Comparison of ENCODE assay signal across 19 cellular contexts in genomic region chr3:194784341-194784740, GRCh38.
A peak's percentile ranks its signal among the peaks of the same experiment; 100 is the strongest.
DNase-seq lines count a peak whose midpoint lies in the region; ATAC-seq and TF ChIP-seq lines count a peak whose summit lies in the region.
"Had no signal": no experiment of that assay in that cellular context is flagged by ENCODE, and none has a peak within 500 bp of the region (broad histone marks: within the 10 kb centered on the region; RNA-seq: fewer than 3 reads in every experiment).

No MANE protein-coding gene starts in this region.

- H3K4me1 ChIP-seq in heart left ventricle (peaks cover 0 to 37% (median 20%) of the 10 kb centered on the region in 12 donors), vagina (peaks cover 7% of the 10 kb centered on the region)
- H3K4me1 ChIP-seq: A549 had no signal

- H3K27ac ChIP-seq in heart left ventricle, result no peak overlapping the region
- no peak overlapping the region for H3K27ac ChIP-seq in vagina
- H3K27ac ChIP-seq: 22Rv1, A549, C4-2B had no signal

- TF ChIP-seq POLR2A in heart left ventricle (IDR thresholded peaks at IDR 0.05) (no peak), vagina (IDR thresholded peaks at IDR 0.05) (no peak)

- H3K27ac Mint-ChIP-seq in dendritic cell treated with granulocyte-macrophage colony-stimulating factor and Interleukin-4, amounts not matched to agents 40 ng/mL and 50 ng/mL, for 4 days, result peak overlapping the region; percentile 89
- H3K27ac Mint-ChIP-seq in nephron progenitor cell, result peak overlapping the region; percentile 83
- no peak overlapping the region for H3K27ac Mint-ChIP-seq in activated CD4-positive, alpha-beta T cell treated with anti-CD3 and anti-CD28 coated beads, Interleukin-2, amount 10 ng/mL, durations not matched to agents 7 days and 5 days
- H3K27ac Mint-ChIP-seq: B cell; CD4-positive, alpha-beta T cell; CD8-positive, alpha-beta T cell had no signal

- POLR2A ChIA-PET in activated CD4-positive, alpha-beta T cell treated with anti-CD3 and anti-CD28 coated beads, Interleukin-2, amount 10 ng/mL, durations not matched to agents 7 days and 5 days (lab: Charles Lee), result no interaction called here

- H3K36me3 ChIP-seq in heart left ventricle, result no peaks in the 10 kb centered on the region
- no peaks in the 10 kb centered on the region for H3K36me3 ChIP-seq in vagina
- H3K36me3 ChIP-seq: BLaER1 treated with 17β-estradiol and CSF1 and Interleukin-3, amounts not matched to agents 10 nM and 100 nM had no signal

- TF ChIP-seq CTCF in heart left ventricle (IDR thresholded peaks at IDR 0.05) (no peak), nephron progenitor cell (IDR thresholded peaks at IDR 0.05) (no peak), vagina (IDR thresholded peaks at IDR 0.05) (no peak)

- WGBS in heart left ventricle, 4 donors, result 63 to 86% (median 78%) methylated on average over 5 of the region's 5 CpGs

- DNase-seq in cardiac septum (ENCODE audit: low spot score) (peak; percentile 38), heart left ventricle (no peak), nephron progenitor cell (no peak), vagina (ENCODE audit: extremely low spot score in 2 of 2) (peak; percentile 74 to 79)
- no peak for DNase-seq in activated CD4-positive, alpha-beta T cell treated with anti-CD3 and anti-CD28 coated beads, Interleukin-2, amount 10 ng/mL, durations not matched to agents 7 days and 5 days
- DNase-seq: AML-193; Caco-2; Calu3; CD4-positive, alpha-beta T cell; CD8-positive, alpha-beta T cell; DMS79 treated with DMSO at 0.1 percent for 48 hours; GF-D8 had no signal

- no peaks in the 10 kb centered on the region for H3K9me3 ChIP-seq in heart left ventricle
- no peaks in the 10 kb centered on the region for H3K9me3 ChIP-seq in vagina
- H3K9me3 ChIP-seq: A549, Caco-2 had no signal

- ATAC-seq in heart left ventricle (no peak), HG02970 (IDR thresholded peaks at IDR 0.05; ENCODE audit: low FRiP score, unreplicated experiment) (no peak)
- ATAC-seq: A549; CD8-positive, alpha-beta T cell had no signal

- H3K36me3 Mint-ChIP-seq in dendritic cell treated with granulocyte-macrophage colony-stimulating factor and Interleukin-4, amounts not matched to agents 40 ng/mL and 50 ng/mL, for 4 days (ENCODE audit: low read depth), result no peaks in the 10 kb centered on the region
- no peaks in the 10 kb centered on the region for H3K36me3 Mint-ChIP-seq in nephron progenitor cell (ENCODE audit: low read depth)
- no peaks in the 10 kb centered on the region for H3K36me3 Mint-ChIP-seq in activated CD4-positive, alpha-beta T cell treated with anti-CD3 and anti-CD28 coated beads, Interleukin-2, amount 10 ng/mL, durations not matched to agents 7 days and 5 days (ENCODE audit: low read depth)
- H3K36me3 Mint-ChIP-seq: CD8-positive, alpha-beta T cell had no signal

- H3K4me3 ChIP-seq in heart left ventricle (no peak overlapping the region), vagina (no peak overlapping the region)
- H3K4me3 ChIP-seq: A549; BLaER1 treated with 17β-estradiol and CSF1 and Interleukin-3, amounts not matched to agents 10 nM and 100 nM had no signal

- no peaks in the 10 kb centered on the region for H3K9me3 Mint-ChIP-seq in dendritic cell treated with granulocyte-macrophage colony-stimulating factor and Interleukin-4, amounts not matched to agents 40 ng/mL and 50 ng/mL, for 4 days
- H3K9me3 Mint-ChIP-seq in nephron progenitor cell, result peaks cover 4% of the 10 kb centered on the region
- no peaks in the 10 kb centered on the region for H3K9me3 Mint-ChIP-seq in activated CD4-positive, alpha-beta T cell treated with anti-CD3 and anti-CD28 coated beads, Interleukin-2, amount 10 ng/mL, durations not matched to agents 7 days and 5 days
- H3K9me3 Mint-ChIP-seq: CD4-positive, alpha-beta T cell; CD8-positive, alpha-beta T cell had no signal

- CTCF ChIA-PET in activated CD4-positive, alpha-beta T cell treated with anti-CD3 and anti-CD28 coated beads, Interleukin-2, amount 10 ng/mL, durations not matched to agents 7 days and 5 days (lab: Charles Lee), result no interaction called here

- H3K27me3 Mint-ChIP-seq in dendritic cell treated with granulocyte-macrophage colony-stimulating factor and Interleukin-4, amounts not matched to agents 40 ng/mL and 50 ng/mL, for 4 days, result peaks cover 1% of the 10 kb centered on the region
- peaks cover under 1% of the 10 kb centered on the region for H3K27me3 Mint-ChIP-seq in nephron progenitor cell (ENCODE audit: low read depth, poor library complexity)
- H3K27me3 Mint-ChIP-seq in activated CD4-positive, alpha-beta T cell treated with anti-CD3 and anti-CD28 coated beads, Interleukin-2, amount 10 ng/mL, durations not matched to agents 7 days and 5 days, result no peaks in the 10 kb centered on the region

- H3K27me3 ChIP-seq in heart left ventricle (no peaks in the 10 kb centered on the region), vagina (no peaks in the 10 kb centered on the region)
- H3K27me3 ChIP-seq: BLaER1 treated with 17β-estradiol and CSF1 and Interleukin-3, amounts not matched to agents 10 nM and 100 nM had no signal

- H3K4me1 Mint-ChIP-seq in dendritic cell treated with granulocyte-macrophage colony-stimulating factor and Interleukin-4, amounts not matched to agents 40 ng/mL and 50 ng/mL, for 4 days (ENCODE audit: low read depth), result peaks cover 53% of the 10 kb centered on the region
- H3K4me1 Mint-ChIP-seq in nephron progenitor cell, result peaks cover 39% of the 10 kb centered on the region
- no peaks in the 10 kb centered on the region for H3K4me1 Mint-ChIP-seq in activated CD4-positive, alpha-beta T cell treated with anti-CD3 and anti-CD28 coated beads, Interleukin-2, amount 10 ng/mL, durations not matched to agents 7 days and 5 days
- H3K4me1 Mint-ChIP-seq: B cell had no signal

- no peak overlapping the region for H3K4me3 Mint-ChIP-seq in dendritic cell treated with granulocyte-macrophage colony-stimulating factor and Interleukin-4, amounts not matched to agents 40 ng/mL and 50 ng/mL, for 4 days
- no peak overlapping the region for H3K4me3 Mint-ChIP-seq in nephron progenitor cell
- no peak overlapping the region for H3K4me3 Mint-ChIP-seq in activated CD4-positive, alpha-beta T cell treated with anti-CD3 and anti-CD28 coated beads, Interleukin-2, amount 10 ng/mL, durations not matched to agents 7 days and 5 days
- H3K4me3 Mint-ChIP-seq: B cell; CD4-positive, alpha-beta T cell; CD8-positive, alpha-beta T cell had no signal

- intact Hi-C loops in cardiac septum (cut with DNase I), result loop anchor here (2.0 kb wide), 1 partner anchor 40 kb away; no protein-coding TSS in a partner anchor
- intact Hi-C loops in heart left ventricle (cut with DNase I), result loop anchor here in 4 of 10 donors (5.0 to 10.0 kb wide), 3 partner anchors 68 to 320 kb away; no protein-coding TSS in a partner anchor
- intact Hi-C loops in dendritic cell treated with granulocyte-macrophage colony-stimulating factor and Interleukin-4, amounts not matched to agents 40 ng/mL and 50 ng/mL, for 4 days (cut with micrococcal nuclease), result loop anchor here (10.0 kb wide), 1 partner anchor 100 kb away; the partner anchor contains the start of gene FAM43A
- intact Hi-C loops in vagina (cut with DNase I), result no loop called here

Comparison
In these comparisons a context has a peak if more than half of its experiments do, and no peak if none do; other contexts are left out.
1. DNase-seq: peak in cardiac septum (single experiment) and vagina (2 of 2); none in heart left ventricle (0 of 5), nephron progenitor cell (single experiment) and activated CD4-positive, alpha-beta T cell treated with anti-CD3 and anti-CD28 coated beads, Interleukin-2, amount 10 ng/mL, durations not matched to agents 7 days and 5 days (single experiment).